Comparison of ENCODE assay signal across 8 cellular contexts in genomic region chr2:190578158-190579057, GRCh38. TPM values are rescaled to one million over a fixed set of nuclear protein-coding genes. Genes with fewer than 3 reads are reported as not detected.
DNase-seq lines count a peak whose midpoint lies in the region; ATAC-seq lines count a peak whose summit lies in the region.

No MANE protein-coding gene starts in this region.

- no peaks in the 10 kb centered on the region for H3K36me3 ChIP-seq in muscle layer of duodenum (ENCODE audit: control insufficient read depth in 1 of 2, insufficient read depth in 2 of 2, low read length in 2 of 2)

- H3K27ac ChIP-seq in muscle layer of duodenum (ENCODE audit: low read length): peak overlapping the region; percentile 28

- no peaks in the 10 kb centered on the region for H3K9me3 ChIP-seq in muscle layer of duodenum (ENCODE audit: control insufficient read depth in 1 of 2, low read length in 2 of 2)

- peaks cover 12 to 32% of the 10 kb centered on the region in 2 donors for H3K4me1 ChIP-seq in muscle layer of duodenum (ENCODE audit: control insufficient read depth in 1 of 2, insufficient read depth in 2 of 2, low read length in 2 of 2)

- H3K27me3 ChIP-seq in muscle layer of duodenum (ENCODE audit: low read depth, low read length): no peaks in the 10 kb centered on the region

- DNase-seq in GM03348 (ENCODE audit: low spot score) (peak; percentile 43), NCI-H1105 treated with DMSO at 0.1 percent for 48 hours (lab: John Stamatoyannopoulos, UW) (peak; percentile 30), cerebellum (ENCODE audit: low spot score) (peak; percentile 18), 8988T (no peak), NCI-H2107 treated with DMSO at 0.1 percent for 48 hours (lab: John Stamatoyannopoulos, UW; ENCODE audit: unreplicated experiment) (no peak)

- ATAC-seq in HG02759 (IDR thresholded peaks at IDR 0.05; ENCODE audit: unreplicated experiment) (no peak), GM21529 (IDR thresholded peaks at IDR 0.05; ENCODE audit: unreplicated experiment) (no peak)

- peak overlapping the region in 1 of 2 donors; percentile 32 for H3K4me3 ChIP-seq in muscle layer of duodenum (ENCODE audit: low read depth in 1 of 2, low read length in 2 of 2)

RNA-seq across cellular contexts. Expression of gene NEMP2, which starts 43.9 kb away (rescaled TPM):
- total RNA-seq in cerebellum: 5.4 TPM

Comparison
In these comparisons a context has a peak if more than half of its experiments do, and no peak if none do; other contexts are left out.
1. DNase-seq: peak in GM03348 (single experiment), NCI-H1105 treated with DMSO at 0.1 percent for 48 hours (single experiment) and cerebellum (single experiment); none in 8988T (single experiment) and NCI-H2107 treated with DMSO at 0.1 percent for 48 hours (single experiment).